20 cellular contexts compared by ENCODE assay signal in the genomic region with DNA sequence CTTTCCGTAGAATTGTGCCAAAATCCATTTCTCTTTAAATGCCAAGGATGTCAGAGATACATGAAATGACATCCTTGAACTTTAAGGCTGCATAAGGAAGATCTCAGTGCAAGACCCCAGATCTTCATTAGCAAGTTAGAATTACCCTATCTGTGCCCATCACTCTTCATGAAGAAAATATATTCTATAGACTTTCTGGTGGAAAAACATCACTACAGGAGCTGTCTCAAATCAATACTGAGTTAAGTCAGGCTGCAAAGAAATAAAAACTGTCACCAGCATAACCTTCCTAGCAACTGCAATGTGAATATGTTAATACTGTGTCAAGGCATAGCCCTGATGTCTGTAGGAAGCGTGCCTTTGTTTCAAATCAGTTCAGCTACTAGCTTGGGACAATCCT.
DNase-seq lines count a peak whose midpoint lies in the region; ATAC-seq, FAIRE-seq and TF ChIP-seq lines count a peak whose summit lies in the region.
"Had no signal": no experiment of that assay in that cellular context is flagged by ENCODE, and none has a peak within 500 bp of the region (broad histone marks: within the 10 kb centered on the region; RNA-seq: fewer than 3 reads in every experiment).

No MANE protein-coding gene starts in this region.

- no peaks in the 10 kb centered on the region for H3K36me3 ChIP-seq in smooth muscle cell (ENCODE audit: low read depth)

- no peak overlapping the region for H3K27ac Mint-ChIP-seq in stimulated activated naive CD8-positive, alpha-beta T cell treated with anti-CD3 and anti-CD28 coated beads, Interleukin-15, amount 100 ng/mL, for 72 hours
- H3K27ac Mint-ChIP-seq: B cell; CD4-positive, alpha-beta T cell; CD8-positive, alpha-beta T cell had no signal

- no peaks in the 10 kb centered on the region for H3K4me1 Mint-ChIP-seq in stimulated activated naive CD8-positive, alpha-beta T cell treated with anti-CD3 and anti-CD28 coated beads, Interleukin-15, amount 100 ng/mL, for 72 hours
- H3K4me1 Mint-ChIP-seq: B cell had no signal

- 93% methylated on average over 2 of the region's 2 CpGs for WGBS in smooth muscle cell (ENCODE audit: low lambda C conversion rate)

- H3K4me2 ChIP-seq in smooth muscle cell = no peak overlapping the region
- H3K4me2 ChIP-seq: A549; BLaER1 treated with 17β-estradiol and CSF1 and Interleukin-3, amounts not matched to agents 10 nM and 100 nM had no signal

- no peaks in the 10 kb centered on the region for H3K79me2 ChIP-seq in smooth muscle cell (ENCODE audit: low read depth)

- H3K27me3 ChIP-seq in smooth muscle cell (ENCODE audit: low read depth) = no peaks in the 10 kb centered on the region
- H3K27me3 ChIP-seq: BLaER1 treated with 17β-estradiol and CSF1 and Interleukin-3, amounts not matched to agents 10 nM and 100 nM had no signal

- no peak for TF ChIP-seq POLR2A in GM12891 (IDR thresholded peaks at IDR 0.05; ENCODE audit: low read depth, low read length)

- no peaks in the 10 kb centered on the region for H3K4me1 ChIP-seq in smooth muscle cell (ENCODE audit: low read depth)
- H3K4me1 ChIP-seq: A549; BLaER1 treated with 17β-estradiol and CSF1 and Interleukin-3, amounts not matched to agents 10 nM and 100 nM; Caco-2 had no signal

- H3K27me3 Mint-ChIP-seq in stimulated activated naive CD8-positive, alpha-beta T cell treated with anti-CD3 and anti-CD28 coated beads, Interleukin-15, amount 100 ng/mL, for 72 hours = no peaks in the 10 kb centered on the region
- H3K27me3 Mint-ChIP-seq: B cell; CD4-positive, alpha-beta T cell had no signal

- no peak overlapping the region for H3K9ac ChIP-seq in smooth muscle cell (ENCODE audit: low read depth)
- H3K9ac ChIP-seq: BLaER1 treated with 17β-estradiol and CSF1 and Interleukin-3, amounts not matched to agents 10 nM and 100 nM had no signal

- no peak overlapping the region for H3K4me3 ChIP-seq in smooth muscle cell
- H3K4me3 ChIP-seq: A549; BLaER1 treated with 17β-estradiol and CSF1 and Interleukin-3, amounts not matched to agents 10 nM and 100 nM had no signal

- no peaks in the 10 kb centered on the region for H3F3A ChIP-seq in smooth muscle cell (ENCODE audit: low read depth)

- TF ChIP-seq CTCF in smooth muscle cell (IDR thresholded peaks at IDR 0.05; ENCODE audit: borderline replicate concordance, insufficient read depth, poor library complexity, severe bottlenecking) = no peak

- no peak overlapping the region for H2AFZ ChIP-seq in smooth muscle cell (ENCODE audit: low read depth)

- DNase-seq in GM12891 (ENCODE audit: insufficient read length, low spot score) (no peak), cerebellar cortex (ENCODE audit: low spot score) (peak; percentile 4), inferior parietal cortex (ENCODE audit: extremely low spot score) (peak; percentile 14), smooth muscle cell (lab: John Stamatoyannopoulos, UW; ENCODE audit: unreplicated experiment) (no peak)
- DNase-seq in stimulated activated naive CD8-positive, alpha-beta T cell treated with anti-CD3 and anti-CD28 coated beads, Interleukin-15, amount 100 ng/mL, for 72 hours = no peak
- DNase-seq: AML-193; Caco-2; Calu3; CD4-positive, alpha-beta T cell; CD8-positive, alpha-beta T cell; DMS79 treated with DMSO at 0.1 percent for 48 hours; GF-D8 had no signal

- H3K27ac ChIP-seq in smooth muscle cell (ENCODE audit: low read depth) = no peak overlapping the region
- H3K27ac ChIP-seq: 22Rv1; A549; BLaER1 treated with 17β-estradiol and CSF1 and Interleukin-3, amounts not matched to agents 10 nM and 100 nM; C4-2B had no signal

- H3K9me3 Mint-ChIP-seq in stimulated activated naive CD8-positive, alpha-beta T cell treated with anti-CD3 and anti-CD28 coated beads, Interleukin-15, amount 100 ng/mL, for 72 hours = peaks cover 8 to 18% of the 10 kb centered on the region in 2 donors

- H3K4me3 Mint-ChIP-seq in stimulated activated naive CD8-positive, alpha-beta T cell treated with anti-CD3 and anti-CD28 coated beads, Interleukin-15, amount 100 ng/mL, for 72 hours = no peak overlapping the region
- H3K4me3 Mint-ChIP-seq: B cell; CD4-positive, alpha-beta T cell; CD8-positive, alpha-beta T cell had no signal

- ATAC-seq in HG02938 (IDR thresholded peaks at IDR 0.05; ENCODE audit: unreplicated experiment) = no peak
- no peak for ATAC-seq in stimulated activated naive CD8-positive, alpha-beta T cell treated with anti-CD3 and anti-CD28 coated beads, Interleukin-15, amount 100 ng/mL, for 72 hours
- ATAC-seq: A549; CD8-positive, alpha-beta T cell had no signal

- no peaks in the 10 kb centered on the region for H4K20me1 ChIP-seq in smooth muscle cell (ENCODE audit: low read depth)
- H4K20me1 ChIP-seq: BLaER1 treated with 17β-estradiol and CSF1 and Interleukin-3, amounts not matched to agents 10 nM and 100 nM had no signal

- no peaks in the 10 kb centered on the region for H3K9me3 ChIP-seq in smooth muscle cell (replicated peaks; ENCODE audit: low read depth)
- H3K9me3 ChIP-seq: A549, Caco-2 had no signal

- peak; percentile 45 for FAIRE-seq in GM12891 (lab: Jason Lieb, UNC)
- FAIRE-seq: A549, D721Med, GM19239 had no signal

TF ChIP-seq in GM12891, 5 proteins besides CTCF, POLR2A, EP300 and RAD21:
- no peak for TF ChIP-seq PAX5 (IDR thresholded peaks at IDR 0.05; ENCODE audit: insufficient read depth, low read length, severe bottlenecking)
- no peak for TF ChIP-seq SPI1 (IDR thresholded peaks at IDR 0.05; ENCODE audit: low read depth, low read length)
- TF ChIP-seq POLR2AphosphoS5 (IDR thresholded peaks at IDR 0.05; ENCODE audit: low read depth, low read length) = no peak
- TF ChIP-seq TAF1 (IDR thresholded peaks at IDR 0.05; ENCODE audit: low read depth, low read length) = no peak
- no peak for TF ChIP-seq POU2F2 (IDR thresholded peaks at IDR 0.05; ENCODE audit: low read depth, low read length)

Comparison
In these comparisons a context has a peak if more than half of its experiments do, and no peak if none do; other contexts are left out.
1. DNase-seq: peak in cerebellar cortex (single experiment) and inferior parietal cortex (single experiment); none in GM12891 (single experiment), stimulated activated naive CD8-positive, alpha-beta T cell treated with anti-CD3 and anti-CD28 coated beads, Interleukin-15, amount 100 ng/mL, for 72 hours (0 of 2) and smooth muscle cell (single experiment).